Comparison of ENCODE assay signal across 11 cellular contexts in genomic region chr15:74951006-74951405, GRCh38.
"Had no signal": no experiment of that assay in that cellular context is flagged by ENCODE, and none has a peak within 500 bp of the region (broad histone marks: within the 10 kb centered on the region; RNA-seq: fewer than 3 reads in every experiment).

No MANE protein-coding gene starts in this region.

- H3K27me3 Mint-ChIP-seq: activated naive CD8-positive, alpha-beta T cell had no signal

- H3K4me3 Mint-ChIP-seq: activated naive CD8-positive, alpha-beta T cell; natural killer cell had no signal

- H3K27ac ChIP-seq: body of pancreas, left ventricle myocardium inferior, right lobe of liver, thoracic aorta had no signal

- H3K9me3 Mint-ChIP-seq: natural killer cell had no signal

- FAIRE-seq: colon, frontal cortex, islet of Langerhans had no signal

- H3K36me3 Mint-ChIP-seq: activated naive CD8-positive, alpha-beta T cell; natural killer cell had no signal

- H3K36me3 ChIP-seq: left ventricle myocardium inferior, right lobe of liver, thoracic aorta had no signal

- H3K9me3 ChIP-seq: body of pancreas, left ventricle myocardium inferior, right lobe of liver, thoracic aorta had no signal

- H3K27ac Mint-ChIP-seq: activated naive CD8-positive, alpha-beta T cell; natural killer cell had no signal

- H3K4me3 ChIP-seq: body of pancreas, left ventricle myocardium inferior, lung, right lobe of liver, skin epidermis, thoracic aorta had no signal

- H3K27me3 ChIP-seq: body of pancreas, right lobe of liver had no signal
